In the genomic region with DNA sequence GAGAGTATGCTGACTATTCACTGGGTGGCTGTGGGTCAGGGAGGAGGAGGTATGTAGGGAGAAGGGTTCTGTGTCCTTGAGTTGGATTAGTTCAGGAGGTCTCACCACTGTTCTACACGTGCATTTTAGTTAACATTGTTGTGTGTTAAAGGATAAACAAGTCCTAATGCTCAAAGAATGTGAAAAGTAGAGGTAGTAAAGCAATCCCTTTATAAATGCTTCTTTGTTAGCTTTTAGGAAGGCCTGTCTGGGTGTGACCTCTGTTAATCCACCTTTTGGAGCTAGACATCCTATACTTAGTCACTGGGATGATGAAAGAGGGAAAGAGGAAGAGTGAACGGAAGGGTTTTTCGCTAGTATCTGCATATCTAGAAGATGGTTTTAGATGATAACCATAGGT, we compare ENCODE assay signal across 21 cellular contexts. TPM values are rescaled to one million over a fixed set of nuclear protein-coding genes. Genes with fewer than 3 reads are reported as not detected.
DNase-seq lines count a peak whose midpoint lies in the region; ATAC-seq and TF ChIP-seq lines count a peak whose summit lies in the region.
"Had no signal": no experiment of that assay in that cellular context is flagged by ENCODE, and none has a peak within 500 bp of the region (broad histone marks: within the 10 kb centered on the region; RNA-seq: fewer than 3 reads in every experiment).

No MANE protein-coding gene starts in this region.

- no peak for TF ChIP-seq POLR2A in Peyer's patch (IDR thresholded peaks at IDR 0.05)

- TF ChIP-seq CTCF in Peyer's patch (IDR thresholded peaks at IDR 0.05): no peak

- H3K9me3 ChIP-seq in adipocyte (ENCODE audit: control insufficient read depth, low read length) (peaks cover 2% of the 10 kb centered on the region), Peyer's patch (peaks cover 0 to 3% (median 0%) of the 10 kb centered on the region in 4 donors)

- DNase-seq in SIG-M5 treated with dmso at 0.1 percent for 504 hours (lab: John Stamatoyannopoulos, UW; ENCODE audit: unreplicated experiment): peak; percentile 85
- DNase-seq in SIG-M5 (lab: John Stamatoyannopoulos, UW): no peak
- DNase-seq in NOMO-1 treated with dmso at 0.1 percent for 144 hours (lab: John Stamatoyannopoulos, UW; ENCODE audit: unreplicated experiment): peak; percentile 48
- DNase-seq in adipocyte (ENCODE audit: low read depth): peak; percentile 58
- DNase-seq in NCI-H1092 treated with DMSO at 0.1 percent for 48 hours (lab: John Stamatoyannopoulos, UW): no peak
- no peak for DNase-seq in HK-2 (ENCODE audit: unreplicated experiment)
- no peak for DNase-seq in Peyer's patch
- DNase-seq: DMS 273 treated with DMSO at 0.1 percent for 48 hours, DND-41, KG1, NCI-H1092, NCI-H146, NCI-H2029 treated with DMSO at 0.1 percent for 48 hours, NCI-H2171, NCI-H526, OCI-M1, RPMI8226, SHP77 treated with DMSO at 0.1 percent for 48 hours had no signal

- no peak overlapping the region for H3K27ac ChIP-seq in Peyer's patch
- H3K27ac ChIP-seq: 22Rv1 had no signal

- H3K9ac ChIP-seq in adipocyte (ENCODE audit: low read length): no peak overlapping the region

- H3K36me3 ChIP-seq in adipocyte (ENCODE audit: control insufficient read depth, insufficient read depth, low read length, severe bottlenecking) (no peaks in the 10 kb centered on the region), Peyer's patch (no peaks in the 10 kb centered on the region)

- no peaks in the 10 kb centered on the region for H3K4me1 ChIP-seq in adipocyte (ENCODE audit: control insufficient read depth, insufficient read depth, low read length)
- H3K4me1 ChIP-seq in Peyer's patch: peaks cover 0 to 13% (median 3%) of the 10 kb centered on the region in 4 donors

- H3K4me3 ChIP-seq in adipocyte (ENCODE audit: low read length) (no peak overlapping the region), Peyer's patch (no peak overlapping the region)

- H3K27me3 ChIP-seq in adipocyte (replicated peaks; ENCODE audit: control insufficient read depth, insufficient read depth, low read length): no peaks in the 10 kb centered on the region
- H3K27me3 ChIP-seq in Peyer's patch: peaks cover 0 to 7% of the 10 kb centered on the region in 2 donors

- no peak for ATAC-seq in GM21526 (IDR thresholded peaks at IDR 0.05; ENCODE audit: low FRiP score, unreplicated experiment)
- ATAC-seq: HepG2 had no signal

RNA-seq across cellular contexts. Expression of gene FLT1, which starts 42.2 kb away (rescaled TPM):
- 10 to 100 TPM in 1 of 4 donors, 1 to 10 TPM in 3; 3.0 to 14.0 (median 3.9) TPM for total RNA-seq in Peyer's patch

Comparison
In these comparisons a context has a peak if more than half of its experiments do, and no peak if none do; other contexts are left out.
1. DNase-seq: peak in SIG-M5 treated with dmso at 0.1 percent for 504 hours (single experiment), NOMO-1 treated with dmso at 0.1 percent for 144 hours (single experiment) and adipocyte (single experiment); none in SIG-M5 (single experiment), NCI-H1092 treated with DMSO at 0.1 percent for 48 hours (single experiment), HK-2 (single experiment) and Peyer's patch (0 of 3).